In genomic region chr7:26187380-26188290, GRCh38 we compare ENCODE assay signal across 1 cellular context.
TF ChIP-seq lines count a peak whose summit lies in the region.

No MANE protein-coding gene starts in this region.

TF ChIP-seq in HepG2, 621 proteins besides CTCF, POLR2A, EP300 and RAD21 (continued from another document):
- no peak for TF ChIP-seq ZNF609 (CRISPR knock-in tag; IDR thresholded peaks at IDR 0.05; ENCODE audit: borderline replicate concordance)
- TF ChIP-seq DNMT3B (CRISPR knock-in tag; conservative IDR thresholded peaks at IDR 0.05): 0 out of 2 replicates have a peak, but pooled peaks have one; percentile 38
- peak; percentile 71 for TF ChIP-seq ATF7 (IDR thresholded peaks at IDR 0.05)
- TF ChIP-seq ATF7 (CRISPR knock-in tag; IDR thresholded peaks at IDR 0.05): no peak
- TF ChIP-seq MBD4 (IDR thresholded peaks at IDR 0.05; ENCODE audit: borderline replicate concordance, low read length): peak; percentile 64
- no peak for TF ChIP-seq ZIK1 (CRISPR knock-in tag; IDR thresholded peaks at IDR 0.05; ENCODE audit: borderline replicate concordance, low read depth)
- TF ChIP-seq U2AF2 (IDR thresholded peaks at IDR 0.05; ENCODE audit: low read depth, low read length): no peak
- TF ChIP-seq MTF2 (CRISPR knock-in tag; IDR thresholded peaks at IDR 0.05; ENCODE audit: borderline replicate concordance): no peak
- TF ChIP-seq MIXL1 (CRISPR knock-in tag; IDR thresholded peaks at IDR 0.05): no peak
- no peak for TF ChIP-seq NONO (IDR thresholded peaks at IDR 0.05)
- TF ChIP-seq NONO (CRISPR knock-in tag; conservative IDR thresholded peaks at IDR 0.05): 0 out of 2 replicates have a peak, but pooled peaks have one; percentile 39
- TF ChIP-seq, protein P1, sequence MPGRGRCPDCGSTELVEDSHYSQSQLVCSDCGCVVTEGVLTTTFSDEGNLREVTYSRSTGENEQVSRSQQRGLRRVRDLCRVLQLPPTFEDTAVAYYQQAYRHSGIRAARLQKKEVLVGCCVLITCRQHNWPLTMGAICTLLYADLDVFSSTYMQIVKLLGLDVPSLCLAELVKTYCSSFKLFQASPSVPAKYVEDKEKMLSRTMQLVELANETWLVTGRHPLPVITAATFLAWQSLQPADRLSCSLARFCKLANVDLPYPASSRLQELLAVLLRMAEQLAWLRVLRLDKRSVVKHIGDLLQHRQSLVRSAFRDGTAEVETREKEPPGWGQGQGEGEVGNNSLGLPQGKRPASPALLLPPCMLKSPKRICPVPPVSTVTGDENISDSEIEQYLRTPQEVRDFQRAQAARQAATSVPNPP (CRISPR knock-in tag; IDR thresholded peaks at IDR 0.05): peak; percentile 43; the same call in 1 of the 2 replicates
- TF ChIP-seq, protein P2, sequence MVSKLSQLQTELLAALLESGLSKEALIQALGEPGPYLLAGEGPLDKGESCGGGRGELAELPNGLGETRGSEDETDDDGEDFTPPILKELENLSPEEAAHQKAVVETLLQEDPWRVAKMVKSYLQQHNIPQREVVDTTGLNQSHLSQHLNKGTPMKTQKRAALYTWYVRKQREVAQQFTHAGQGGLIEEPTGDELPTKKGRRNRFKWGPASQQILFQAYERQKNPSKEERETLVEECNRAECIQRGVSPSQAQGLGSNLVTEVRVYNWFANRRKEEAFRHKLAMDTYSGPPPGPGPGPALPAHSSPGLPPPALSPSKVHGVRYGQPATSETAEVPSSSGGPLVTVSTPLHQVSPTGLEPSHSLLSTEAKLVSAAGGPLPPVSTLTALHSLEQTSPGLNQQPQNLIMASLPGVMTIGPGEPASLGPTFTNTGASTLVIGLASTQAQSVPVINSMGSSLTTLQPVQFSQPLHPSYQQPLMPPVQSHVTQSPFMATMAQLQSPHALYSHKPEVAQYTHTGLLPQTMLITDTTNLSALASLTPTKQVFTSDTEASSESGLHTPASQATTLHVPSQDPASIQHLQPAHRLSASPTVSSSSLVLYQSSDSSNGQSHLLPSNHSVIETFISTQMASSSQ (IDR thresholded peaks at IDR 0.05; ENCODE audit: low read depth): no peak
- TF ChIP-seq, protein P2 (CRISPR knock-in tag; IDR thresholded peaks at IDR 0.05; ENCODE audit: borderline replicate concordance): no peak
- no peak for TF ChIP-seq NR2C2 (CRISPR knock-in tag; IDR thresholded peaks at IDR 0.05; ENCODE audit: borderline replicate concordance)
- no peak for TF ChIP-seq TOPORS (CRISPR knock-in tag; IDR thresholded peaks at IDR 0.05)
- TF ChIP-seq IKZF4 (CRISPR knock-in tag; IDR thresholded peaks at IDR 0.05; ENCODE audit: borderline replicate concordance, low read depth, not compliant biosample characterization): no peak
- TF ChIP-seq, protein P3, sequence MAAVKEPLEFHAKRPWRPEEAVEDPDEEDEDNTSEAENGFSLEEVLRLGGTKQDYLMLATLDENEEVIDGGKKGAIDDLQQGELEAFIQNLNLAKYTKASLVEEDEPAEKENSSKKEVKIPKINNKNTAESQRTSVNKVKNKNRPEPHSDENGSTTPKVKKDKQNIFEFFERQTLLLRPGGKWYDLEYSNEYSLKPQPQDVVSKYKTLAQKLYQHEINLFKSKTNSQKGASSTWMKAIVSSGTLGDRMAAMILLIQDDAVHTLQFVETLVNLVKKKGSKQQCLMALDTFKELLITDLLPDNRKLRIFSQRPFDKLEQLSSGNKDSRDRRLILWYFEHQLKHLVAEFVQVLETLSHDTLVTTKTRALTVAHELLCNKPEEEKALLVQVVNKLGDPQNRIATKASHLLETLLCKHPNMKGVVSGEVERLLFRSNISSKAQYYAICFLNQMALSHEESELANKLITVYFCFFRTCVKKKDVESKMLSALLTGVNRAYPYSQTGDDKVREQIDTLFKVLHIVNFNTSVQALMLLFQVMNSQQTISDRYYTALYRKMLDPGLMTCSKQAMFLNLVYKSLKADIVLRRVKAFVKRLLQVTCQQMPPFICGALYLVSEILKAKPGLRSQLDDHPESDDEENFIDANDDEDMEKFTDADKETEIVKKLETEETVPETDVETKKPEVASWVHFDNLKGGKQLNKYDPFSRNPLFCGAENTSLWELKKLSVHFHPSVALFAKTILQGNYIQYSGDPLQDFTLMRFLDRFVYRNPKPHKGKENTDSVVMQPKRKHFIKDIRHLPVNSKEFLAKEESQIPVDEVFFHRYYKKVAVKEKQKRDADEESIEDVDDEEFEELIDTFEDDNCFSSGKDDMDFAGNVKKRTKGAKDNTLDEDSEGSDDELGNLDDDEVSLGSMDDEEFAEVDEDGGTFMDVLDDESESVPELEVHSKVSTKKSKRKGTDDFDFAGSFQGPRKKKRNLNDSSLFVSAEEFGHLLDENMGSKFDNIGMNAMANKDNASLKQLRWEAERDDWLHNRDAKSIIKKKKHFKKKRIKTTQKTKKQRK (IDR thresholded peaks at IDR 0.05; ENCODE audit: low read length): no peak
- TF ChIP-seq, protein P4, sequence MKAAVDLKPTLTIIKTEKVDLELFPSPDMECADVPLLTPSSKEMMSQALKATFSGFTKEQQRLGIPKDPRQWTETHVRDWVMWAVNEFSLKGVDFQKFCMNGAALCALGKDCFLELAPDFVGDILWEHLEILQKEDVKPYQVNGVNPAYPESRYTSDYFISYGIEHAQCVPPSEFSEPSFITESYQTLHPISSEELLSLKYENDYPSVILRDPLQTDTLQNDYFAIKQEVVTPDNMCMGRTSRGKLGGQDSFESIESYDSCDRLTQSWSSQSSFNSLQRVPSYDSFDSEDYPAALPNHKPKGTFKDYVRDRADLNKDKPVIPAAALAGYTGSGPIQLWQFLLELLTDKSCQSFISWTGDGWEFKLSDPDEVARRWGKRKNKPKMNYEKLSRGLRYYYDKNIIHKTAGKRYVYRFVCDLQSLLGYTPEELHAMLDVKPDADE (CRISPR knock-in tag; IDR thresholded peaks at IDR 0.05): no peak
- TF ChIP-seq CEBPB (IDR thresholded peaks at IDR 0.05; ENCODE audit: borderline replicate concordance, low read depth, low read length): peak; percentile 77
